ENCODE assay signal across 10 cellular contexts in genomic region chr11:72703281-72704008, GRCh38. TPM values are rescaled to one million over a fixed set of nuclear protein-coding genes. Genes with fewer than 3 reads are reported as not detected.
A peak's percentile ranks its signal among the peaks of the same experiment; 100 is the strongest.
DNase-seq lines count a peak whose midpoint lies in the region; ATAC-seq, FAIRE-seq and TF ChIP-seq lines count a peak whose summit lies in the region.
"Had no signal": no experiment of that assay in that cellular context is flagged by ENCODE, and none has a peak within 500 bp of the region (broad histone marks: within the 10 kb centered on the region; RNA-seq: fewer than 3 reads in every experiment).

No MANE protein-coding gene starts in this region.

- no peak overlapping the region for H2BK20ac ChIP-seq in H9 (ENCODE audit: low read depth, low read length, poor library complexity, severe bottlenecking)

- H3K4me3 Mint-ChIP-seq in H9: no peak overlapping the region

- H2AK5ac ChIP-seq in H9 (ENCODE audit: insufficient read length, low read length): no peak overlapping the region

- H3K23ac ChIP-seq in H9 (ENCODE audit: insufficient read length, low read depth, low read length): no peak overlapping the region

- H2BK120ac ChIP-seq in H9 (ENCODE audit: low read depth, low read length, poor library complexity, severe bottlenecking): no peak overlapping the region

- peaks cover 49 to 60% of the 10 kb centered on the region in 2 experiments for H3K4me1 Mint-ChIP-seq in H9

- H3K9me3 ChIP-seq in heart right ventricle (no peaks in the 10 kb centered on the region), pancreas (no peaks in the 10 kb centered on the region), H9 (ENCODE audit: control insufficient read depth, low read depth, low read length) (no peaks in the 10 kb centered on the region)
- H3K9me3 ChIP-seq: adrenal gland had no signal

- intact Hi-C loops in heart right ventricle (cut with DNase I): no loop called here
- intact Hi-C loops in pancreas (cut with DNase I): no loop called here

- no peak overlapping the region for H2BK12ac ChIP-seq in H9 (ENCODE audit: insufficient read length, low read depth, low read length)

- no peak overlapping the region for H4K5ac ChIP-seq in H9 (ENCODE audit: insufficient read length, low read depth, low read length)

- H3K36me3 ChIP-seq in heart right ventricle (peaks cover 0 to 100% (median 54%) of the 10 kb centered on the region in 9 donors), pancreas (peaks cover 5 to 71% (median 15%) of the 10 kb centered on the region in 3 donors)

- no peak overlapping the region for H3K4me2 ChIP-seq in H9 (ENCODE audit: insufficient read depth, insufficient read length, low read length)

- H2BK5ac ChIP-seq in H9 (ENCODE audit: insufficient read length, low read length): no peak overlapping the region

- no peak overlapping the region for H3K9ac ChIP-seq in H9 (ENCODE audit: extremely low read depth, insufficient read length, low read length)

- ATAC-seq in heart right ventricle (peak; percentile 56 to 85 (median 71)), pancreas (peak in 3 of 4 donors; percentile 23 to 43 (median 37)), GM19023 (IDR thresholded peaks at IDR 0.05; ENCODE audit: unreplicated experiment) (no peak), GM18498 (IDR thresholded peaks at IDR 0.05; ENCODE audit: unreplicated experiment) (no peak)

- no peak overlapping the region for H4K91ac ChIP-seq in H9 (ENCODE audit: insufficient read length, low read depth, low read length)

- peaks cover 17 to 56% (median 46%) of the 10 kb centered on the region in 3 experiments for H3K36me3 Mint-ChIP-seq in H9 (ENCODE audit: insufficient read depth in 1 of 3, low read depth in 3 of 3)

- H3K79me1 ChIP-seq in H9 (ENCODE audit: insufficient read depth, low read depth, low read length, poor library complexity, severe bottlenecking): no peaks in the 10 kb centered on the region

- H3K4me1 ChIP-seq in heart right ventricle: peaks cover 3 to 50% (median 16%) of the 10 kb centered on the region in 9 donors
- H3K4me1 ChIP-seq in pancreas: no peaks in the 10 kb centered on the region
- H3K4me1 ChIP-seq in H9 (ENCODE audit: insufficient read depth, low read length): peaks cover 5% of the 10 kb centered on the region; the same call in 1 of the 2 replicates

- H3K56ac ChIP-seq in H9 (ENCODE audit: insufficient read length, low read depth, low read length): no peak overlapping the region

- no peak overlapping the region for H3K14ac ChIP-seq in H9 (ENCODE audit: insufficient read depth, low read length)

- no peaks in the 10 kb centered on the region for H3K27me3 Mint-ChIP-seq in H9 (ENCODE audit: low read depth)

- H4K8ac ChIP-seq in H9 (replicated peaks; ENCODE audit: insufficient read length, low read depth, low read length): no peak overlapping the region

- TF ChIP-seq CTCF in heart right ventricle (IDR thresholded peaks at IDR 0.05) (no peak), pancreas (IDR thresholded peaks at IDR 0.05) (no peak), H9 (conservative IDR thresholded peaks at IDR 0.05) (no peak)

- no peaks in the 10 kb centered on the region for H3K9me3 Mint-ChIP-seq in H9

- H3K79me2 ChIP-seq in H9 (ENCODE audit: insufficient read depth, low read length): no peaks in the 10 kb centered on the region

- H3K23me2 ChIP-seq in H9 (ENCODE audit: insufficient read length, low read depth, low read length, poor library complexity, severe bottlenecking): peaks cover 3% of the 10 kb centered on the region

- H3K27me3 ChIP-seq in heart right ventricle (no peaks in the 10 kb centered on the region), pancreas (no peaks in the 10 kb centered on the region), H9 (ENCODE audit: insufficient read depth, low read length) (no peaks in the 10 kb centered on the region)
- H3K27me3 ChIP-seq: adrenal gland had no signal

- H3K27ac ChIP-seq in adipose tissue (ENCODE audit: low read depth, low read length): peak overlapping the region; percentile 14
- H3K27ac ChIP-seq in heart right ventricle: peak overlapping the region in 9 of 10 donors; percentile 31 to 79 (median 59)
- H3K27ac ChIP-seq in pancreas: no peak overlapping the region
- no peak overlapping the region for H3K27ac ChIP-seq in H9 (ENCODE audit: insufficient read length, low read depth, low read length)

- WGBS in adipose tissue, 3 donors: 47 to 67% (median 47%) methylated on average over 10 to 11 of the region's 11 CpGs
- 31 to 49% methylated on average over 11 of the region's 11 CpGs for whole genome bisulfite sequencing in heart right ventricle, 2 donors
- WGBS in pancreas, 2 donors: 79 to 82% methylated on average over 11 of the region's 11 CpGs
- WGBS in H9 (ENCODE audit: extremely low coverage, insufficient read length, low lambda C conversion rate): no CpG with 5 or more reads among the region's 11 CpGs

- H3T11ph ChIP-seq in H9 (ENCODE audit: low read length): no peak overlapping the region

- H3K4me3 ChIP-seq in heart right ventricle: peak overlapping the region in 7 of 10 donors; percentile 31 to 54 (median 45)
- no peak overlapping the region for H3K4me3 ChIP-seq in pancreas
- H3K4me3 ChIP-seq: adrenal gland had no signal

- H4K20me1 ChIP-seq in H9 (ENCODE audit: control insufficient read depth, insufficient read depth, insufficient read length): peaks cover 2% of the 10 kb centered on the region

- H2BK15ac ChIP-seq in H9 (ENCODE audit: low read depth, low read length): no peak overlapping the region

- peak; percentile 95 for DNase-seq in AG20443 (ENCODE audit: low spot score)
- peak; percentile 69 to 71 for DNase-seq in heart right ventricle
- DNase-seq in pancreas: peak in 1 of 6 donors; percentile 74
- DNase-seq in H9: no peak
- DNase-seq in HK-2 (ENCODE audit: unreplicated experiment): no peak
- DNase-seq: Calu3 had no signal

- no peak overlapping the region for H3K4ac ChIP-seq in H9 (ENCODE audit: low read depth, low read length)

- H3K18ac ChIP-seq in H9 (ENCODE audit: insufficient read length, low read depth, low read length): no peak overlapping the region

- H3K27ac Mint-ChIP-seq in H9: no peak overlapping the region

- H2AFZ ChIP-seq in H9 (ENCODE audit: low read length): no peak overlapping the region

- no peak for FAIRE-seq in pancreas (lab: Jason Lieb, UNC)

RNA-seq across cellular contexts. Expression of gene PDE2A, which starts 29.2 kb away (rescaled TPM):
- polyA plus RNA-seq in adipose tissue (10 to 100 TPM; 11.2 to 84.8 (median 40.8) TPM), heart right ventricle (10 to 100 TPM; 28.4 to 47.6 TPM), pancreas (10 to 100 TPM; 12.8 to 16.3 TPM)
- total RNA-seq in heart right ventricle (10 to 100 TPM; 10.4 to 44.4 (median 30.2) TPM), pancreas (1 to 10 TPM; 2.1 to 4.9 (median 3.9) TPM), H9 (2021) (3.4 and 4.3 TPM in 2 replicates)

RNA-seq across cellular contexts. Expression of gene ARAP1, which starts 48.8 kb away (rescaled TPM):
- polyA plus RNA-seq in adipose tissue (100 to 1,000 TPM in 1 of 3 donors, 10 to 100 TPM in 2; 31.5 to 109 (median 49.9) TPM), heart right ventricle (10 to 100 TPM; 35.8 to 58.7 TPM), pancreas (10 to 100 TPM; 69.1 to 73.5 TPM)
- total RNA-seq in heart right ventricle (10 to 100 TPM; 30.4 to 68.3 (median 40.8) TPM), pancreas (10 to 100 TPM; 21.5 to 72.0 (median 34.4) TPM), H9 (2021) (59.4 and 63.0 TPM in 2 replicates)

Comparison
In these comparisons a context has a peak if more than half of its experiments do, and no peak if none do; other contexts are left out.
1. DNase-seq: peak in AG20443 (single experiment) and heart right ventricle (2 of 2); none in H9 (single experiment) and HK-2 (single experiment).
2. H3K27ac ChIP-seq: peak in adipose tissue (single experiment) and heart right ventricle (9 of 10); none in pancreas (0 of 4) and H9 (single experiment).
3. ATAC-seq: peak in heart right ventricle (8 of 8) and pancreas (3 of 4); none in GM19023 (single experiment) and GM18498 (single experiment).
4. H3K4me3 ChIP-seq: peak in heart right ventricle (7 of 10); none in pancreas (0 of 4).